ENCODE assay signal across 8 cellular contexts in genomic region chr9:130794423-130794822, GRCh38. TPM values are rescaled to one million over a fixed set of nuclear protein-coding genes. Genes with fewer than 3 reads are reported as not detected.
DNase-seq lines count a peak whose midpoint lies in the region; ATAC-seq and TF ChIP-seq lines count a peak whose summit lies in the region.
"Not testable (repeated sequence)": the region's sequence is repeated elsewhere in the genome, so short reads cannot be mapped to it uniquely, and the experiment has no call there.

No MANE protein-coding gene starts in this region.

- not testable (repeated sequence) for TF ChIP-seq POLR2A in esophagus squamous epithelium (IDR thresholded peaks at IDR 0.05); gastrocnemius medialis (IDR thresholded peaks at IDR 0.05); upper lobe of left lung (IDR thresholded peaks at IDR 0.05)

- intact Hi-C loops in MCF 10A (cut with micrococcal nuclease); esophagus squamous epithelium (cut with DNase I); lower lobe of right lung (cut with DNase I); gastrocnemius medialis (cut with DNase I; ENCODE audit: low total_unique reads): not testable (repeated sequence)

- not testable (repeated sequence) for TF ChIP-seq EP300 in upper lobe of left lung (IDR thresholded peaks at IDR 0.05)

- not testable (repeated sequence) for TF ChIP-seq CTCF in MCF 10A (IDR thresholded peaks at IDR 0.05; ENCODE audit: unreplicated experiment); esophagus squamous epithelium (IDR thresholded peaks at IDR 0.05); lower lobe of right lung (IDR thresholded peaks at IDR 0.05); gastrocnemius medialis (IDR thresholded peaks at IDR 0.05 in 4 of 5, conservative IDR thresholded peaks at IDR 0.05 in 1 of 5); upper lobe of left lung (IDR thresholded peaks at IDR 0.05)

- H3K4me3 Mint-ChIP-seq in MCF 10A (ENCODE audit: unreplicated experiment), result not testable (repeated sequence)

- 46 to 69% methylated on average over 3 of the region's 3 CpGs for WGBS in esophagus squamous epithelium, 2 donors
- 57 to 70% methylated on average over 3 of the region's 3 CpGs for WGBS in upper lobe of left lung, 2 donors

- POLR2A ChIA-PET in MCF 10A (lab: Yijun Ruan, JAX), result interaction anchor here (0.7 to 6.8 kb wide), 11 partner anchors 8 to 167 kb away, joined by 3 to 47 read pairs (median 4); partner anchors contain the start of gene EXOSC2

- not testable (repeated sequence) for H3K27me3 ChIP-seq in esophagus squamous epithelium; lower lobe of right lung (ENCODE audit: low read depth); gastrocnemius medialis; upper lobe of left lung

- H3K36me3 Mint-ChIP-seq in MCF 10A (ENCODE audit: insufficient read depth, unreplicated experiment), result not testable (repeated sequence)

- not testable (repeated sequence) for H3K9me3 Mint-ChIP-seq in MCF 10A (ENCODE audit: unreplicated experiment)

- H3K4me1 ChIP-seq in esophagus squamous epithelium, result peaks cover 0 to 28% (median 13%) of the 10 kb centered on the region in 3 donors
- peaks cover 15% of the 10 kb centered on the region for H3K4me1 ChIP-seq in lower lobe of right lung
- H3K4me1 ChIP-seq in gastrocnemius medialis, result peaks cover 4 to 11% of the 10 kb centered on the region in 2 donors
- peaks cover 4 to 19% (median 16%) of the 10 kb centered on the region in 4 donors for H3K4me1 ChIP-seq in upper lobe of left lung

- H3K27me3 Mint-ChIP-seq in MCF 10A (ENCODE audit: insufficient read depth, unreplicated experiment), result not testable (repeated sequence)

- BruUV-seq in MCF 10A (replicated peaks; lab: Mats Ljungman, UMichigan), result not testable (repeated sequence)

- not testable (repeated sequence) for H3K36me3 ChIP-seq in esophagus squamous epithelium, lower lobe of right lung, gastrocnemius medialis, upper lobe of left lung

- H3K4me1 Mint-ChIP-seq in MCF 10A (ENCODE audit: insufficient read depth, unreplicated experiment), result peaks cover 13% of the 10 kb centered on the region

- not testable (repeated sequence) for H3K4me3 ChIP-seq in esophagus squamous epithelium, lower lobe of right lung, gastrocnemius medialis, upper lobe of left lung

- CTCF ChIA-PET in MCF 10A (lab: Yijun Ruan, JAX), result interaction anchor here (0.5 to 1.4 kb wide), 5 partner anchors 23 to 110 kb away, joined by 3 to 4 read pairs (median 3); no protein-coding TSS in a partner anchor

- H3K27ac Mint-ChIP-seq in MCF 10A (ENCODE audit: low read depth, unreplicated experiment), result peak overlapping the region; percentile 70

- in situ Hi-C loops in gastrocnemius medialis (cut with MboI; ENCODE audit: low sequenced_read_pairs in 4 of 4), result not testable (repeated sequence)

- peak overlapping the region; percentile 6 to 87 (median 76) for H3K27ac ChIP-seq in esophagus squamous epithelium
- H3K27ac ChIP-seq in lower lobe of right lung, result peak overlapping the region; percentile 0
- peak overlapping the region in 3 of 4 donors; percentile 41 to 45 (median 44) for H3K27ac ChIP-seq in gastrocnemius medialis
- H3K27ac ChIP-seq in upper lobe of left lung, result peak overlapping the region in 3 of 4 donors; percentile 38 to 43 (median 42)

- DNase-seq in AG20443 (ENCODE audit: low spot score) (peak; percentile 57), LHCN-M2 (ENCODE audit: low read depth) (peak; percentile 57), MCF 10A (ENCODE audit: unreplicated experiment) (peak; percentile 69), glomerular endothelial cell (ENCODE audit: extremely low read depth, low read depth, low spot score) (peak; percentile 20)
- not testable (repeated sequence) for DNase-seq in esophagus squamous epithelium (lab: John Stamatoyannopoulos, UW); lower lobe of right lung; gastrocnemius medialis; upper lobe of left lung

- not testable (repeated sequence) for H3K9me3 ChIP-seq in esophagus squamous epithelium, lower lobe of right lung, gastrocnemius medialis, upper lobe of left lung

- not testable (repeated sequence) for ATAC-seq in lower lobe of right lung; upper lobe of left lung (ENCODE audit: low FRiP score in 2 of 2)
- ATAC-seq in gastrocnemius medialis, result peak; percentile 30 to 85

RNA-seq across cellular contexts. Expression of gene ABL1, which starts 40.6 kb away (rescaled TPM):
- total RNA-seq in LHCN-M2 (2014; rRNA removed) (63.4 and 70.9 TPM in 2 replicates), MCF 10A (2022) (67.5 TPM in 2 replicates), esophagus squamous epithelium (10 to 100 TPM; 22.1 to 51.7 (median 27.1) TPM), glomerular endothelial cell (62.9 and 90.6 TPM in 2 replicates), lower lobe of right lung (50.2 TPM), gastrocnemius medialis (10 to 100 TPM; 22.8 to 55.5 (median 28.5) TPM), upper lobe of left lung (10 to 100 TPM; 39.8 to 56.5 (median 47.0) TPM)
- polyA plus RNA-seq in LHCN-M2 (2012), result 51.8 TPM

Comparison
In these comparisons a context has a peak if more than half of its experiments do, and no peak if none do; other contexts are left out.
1. H3K27ac ChIP-seq: peak in every context shown above with its lines; median percentile 76 in esophagus squamous epithelium; 44 in gastrocnemius medialis; 42 in upper lobe of left lung; 0 in lower lobe of right lung.